ENCODE assay signal across 9 cellular contexts in genomic region chr2:26185304-26185928, GRCh38. TPM values are rescaled to one million over a fixed set of nuclear protein-coding genes. Genes with fewer than 3 reads are reported as not detected.
A peak's percentile ranks its signal among the peaks of the same experiment; 100 is the strongest.
DNase-seq lines count a peak whose midpoint lies in the region; ATAC-seq and TF ChIP-seq lines count a peak whose summit lies in the region.
"Had no signal": no experiment of that assay in that cellular context is flagged by ENCODE, and none has a peak within 500 bp of the region (broad histone marks: within the 10 kb centered on the region; RNA-seq: fewer than 3 reads in every experiment).

No MANE protein-coding gene starts in this region.

- H3K27ac Mint-ChIP-seq in activated B cell treated with CpG ODN at 0.5 μM for 24 hours = no peak overlapping the region

- peak overlapping the region; percentile 74 for H2AFZ ChIP-seq in hepatocyte
- no peak overlapping the region for H2AFZ ChIP-seq in PC-3 (ENCODE audit: low read length)

- H3K4me3 Mint-ChIP-seq in activated B cell treated with CpG ODN at 0.5 μM for 24 hours = peak overlapping the region; percentile 75

- H3K4me1 ChIP-seq in hepatocyte (ENCODE audit: insufficient read depth) (peaks cover 6% of the 10 kb centered on the region), skeletal muscle tissue (ENCODE audit: control insufficient read depth in 3 of 3, insufficient read depth in 3 of 3, low read length in 3 of 3) (peaks cover 2 to 10% (median 7%) of the 10 kb centered on the region in 3 donors), foreskin keratinocyte (no peaks in the 10 kb centered on the region), PC-3 (ENCODE audit: insufficient read depth, low read length) (no peaks in the 10 kb centered on the region)

- peaks cover 6% of the 10 kb centered on the region for H3K36me3 Mint-ChIP-seq in activated B cell treated with CpG ODN at 0.5 μM for 24 hours (ENCODE audit: low read depth)

- H4K20me1 ChIP-seq in hepatocyte (ENCODE audit: insufficient read depth, poor library complexity, severe bottlenecking) (no peaks in the 10 kb centered on the region), PC-3 (ENCODE audit: low read length) (no peaks in the 10 kb centered on the region)

- BruUV-seq in PC-3 (replicated peaks; lab: Mats Ljungman, UMichigan) = no TSS peak

- peaks cover 23% of the 10 kb centered on the region for H3K27me3 ChIP-seq in H7 (ENCODE audit: control insufficient read depth, insufficient read depth, low read length)
- H3K27me3 ChIP-seq in hepatocyte = no peaks in the 10 kb centered on the region
- peaks cover 0 to 5% (median 0%) of the 10 kb centered on the region in 3 donors for H3K27me3 ChIP-seq in skeletal muscle tissue (ENCODE audit: control insufficient read depth in 3 of 3, insufficient read depth in 3 of 3, low read length in 3 of 3)
- H3K27me3 ChIP-seq in foreskin keratinocyte = no peaks in the 10 kb centered on the region
- H3K27me3 ChIP-seq in PC-3 (ENCODE audit: low read length) = no peaks in the 10 kb centered on the region

- H3K9ac ChIP-seq in skeletal muscle tissue (ENCODE audit: low read depth in 1 of 3, low read length in 3 of 3) (peak overlapping the region in 2 of 3 donors; percentile 60 to 81), PC-3 (ENCODE audit: low read length) (no peak overlapping the region)

- ATAC-seq in activated B cell treated with CpG ODN at 0.5 μM for 24 hours (ENCODE audit: low read depth) (no peak), foreskin keratinocyte (no peak), PC-3 (no peak)

- peak overlapping the region; percentile 85 for H3K4me2 ChIP-seq in hepatocyte
- no peak overlapping the region for H3K4me2 ChIP-seq in PC-3 (ENCODE audit: low read length)

- H3K36me3 ChIP-seq in H7 (replicated peaks; ENCODE audit: control insufficient read depth, insufficient read depth, low read length) (peaks cover 2% of the 10 kb centered on the region), hepatocyte (replicated peaks; ENCODE audit: insufficient read depth, low read depth) (no peaks in the 10 kb centered on the region), skeletal muscle tissue (ENCODE audit: control insufficient read depth in 3 of 3, insufficient read depth in 3 of 3, low read length in 3 of 3) (peaks cover 3 to 4% (median 4%) of the 10 kb centered on the region in 3 donors), PC-3 (ENCODE audit: low read depth, low read length) (0 out of 2 replicates have a peak, but pooled peaks cover under 1% of the 10 kb centered on the region)

- DNase-seq in H7 = no peak
- DNase-seq in activated B cell treated with CpG ODN at 0.5 μM for 24 hours = no peak
- DNase-seq in hepatocyte (ENCODE audit: low spot score) = no peak
- DNase-seq in foreskin keratinocyte = no peak
- no peak for DNase-seq in NCI-H526 treated with DMSO at 0.1 percent for 48 hours (lab: John Stamatoyannopoulos, UW)
- no peak for DNase-seq in NCI-H345 treated with DMSO at 0.1 percent for 48 hours (lab: John Stamatoyannopoulos, UW; ENCODE audit: unreplicated experiment)
- DNase-seq in PC-3 = no peak
- DNase-seq: NCI-H2171 treated with DMSO at 0.1 percent for 48 hours had no signal

- intact Hi-C loops in activated B cell treated with CpG ODN at 0.5 μM for 24 hours (cut with micrococcal nuclease) (loop anchor here (2.0 kb wide), 1 partner anchor 59 kb away; the partner anchor contains the start of genes HADHA and HADHB), PC-3 (cut with micrococcal nuclease) (no loop called here)

- peak overlapping the region; percentile 68 for H3K4me3 ChIP-seq in H7 (ENCODE audit: insufficient read depth, low read depth, low read length)
- H3K4me3 ChIP-seq in hepatocyte = peak overlapping the region; percentile 26
- H3K4me3 ChIP-seq in skeletal muscle tissue (ENCODE audit: low read length in 3 of 3) = peak overlapping the region; percentile 64 to 71 (median 65)
- no peak overlapping the region for H3K4me3 ChIP-seq in PC-3 (ENCODE audit: low read length)

- 54% methylated on average over 20 of the region's 20 CpGs for WGBS in hepatocyte (ENCODE audit: low lambda C conversion rate, missing lambda C conversion rate)

- CTCF ChIA-PET in activated B cell treated with CpG ODN at 0.5 μM for 24 hours (lab: Charles Lee) (interaction anchor here (0.6 to 2.0 kb wide), 8 partner anchors 8 to 97 kb away, joined by 3 to 8 read pairs (median 3); partner anchors contain the start of genes HADHA and HADHB), PC-3 (lab: Charles Lee) (interaction anchor here (0.6 kb wide), 1 partner anchor 234 kb away, joined by 3 read pairs; no protein-coding TSS in a partner anchor)

- no peaks in the 10 kb centered on the region for H3K9me3 Mint-ChIP-seq in activated B cell treated with CpG ODN at 0.5 μM for 24 hours

- H3K4me1 Mint-ChIP-seq in activated B cell treated with CpG ODN at 0.5 μM for 24 hours = peaks cover 8% of the 10 kb centered on the region

- H3K79me2 ChIP-seq in hepatocyte (no peaks in the 10 kb centered on the region), PC-3 (ENCODE audit: low read length) (no peaks in the 10 kb centered on the region)

- H3K9me3 ChIP-seq in hepatocyte (ENCODE audit: low read depth) = no peaks in the 10 kb centered on the region
- no peaks in the 10 kb centered on the region for H3K9me3 ChIP-seq in skeletal muscle tissue (ENCODE audit: control insufficient read depth in 3 of 3, low read length in 3 of 3)
- H3K9me3 ChIP-seq in PC-3 (ENCODE audit: low read length) = no peaks in the 10 kb centered on the region

- H3F3A ChIP-seq in PC-3 (ENCODE audit: low read length, unreplicated experiment) = no peaks in the 10 kb centered on the region

- peaks cover 8% of the 10 kb centered on the region for H3K27me3 Mint-ChIP-seq in activated B cell treated with CpG ODN at 0.5 μM for 24 hours

- H3K27ac ChIP-seq in hepatocyte (no peak overlapping the region), skeletal muscle tissue (ENCODE audit: low read depth, low read length) (no peak overlapping the region), foreskin keratinocyte (no peak overlapping the region), PC-3 (ENCODE audit: low read length) (no peak overlapping the region)

- no peaks in the 10 kb centered on the region for H3K9me2 ChIP-seq in hepatocyte (replicated peaks; ENCODE audit: insufficient read depth)
- H3K9me2 ChIP-seq in PC-3 (replicated peaks; ENCODE audit: low read length) = no peaks in the 10 kb centered on the region

- TF ChIP-seq CTCF in activated B cell treated with CpG ODN at 0.5 μM for 24 hours (IDR thresholded peaks at IDR 0.05) = no peak
- no peak for TF ChIP-seq CTCF in hepatocyte (IDR thresholded peaks at IDR 0.05; ENCODE audit: poor library complexity)
- no peak for TF ChIP-seq CTCF in foreskin keratinocyte (conservative IDR thresholded peaks at IDR 0.05)
- TF ChIP-seq CTCF in PC-3 (conservative IDR thresholded peaks at IDR 0.05; ENCODE audit: low read depth, low read length) = no peak

- POLR2A ChIA-PET in activated B cell treated with CpG ODN at 0.5 μM for 24 hours (lab: Charles Lee) = interaction anchor here (1.0 to 2.8 kb wide), 7 partner anchors 11 to 307 kb away, joined by 3 to 11 read pairs (median 5); partner anchors contain the start of genes ADGRF3, ASXL2, HADHA and RAB10
- POLR2A ChIA-PET in PC-3 (lab: Charles Lee; ENCODE audit: unreplicated experiment) = no interaction called here

RNA-seq across cellular contexts. Expression of gene GAREM2, which starts 12.5 kb away (rescaled TPM):
- 7.2 and 9.5 TPM in 2 replicates for total RNA-seq in H7 (2014; rRNA removed; shearing (Covaris generic))
- 2.2 and 3.1 TPM in 2 replicates for total RNA-seq in activated B cell treated with CpG ODN at 0.5 μM for 24 hours
- 4.7 TPM in 2 replicates for total RNA-seq in hepatocyte
- 5.1 and 9.1 TPM in 2 replicates for polyA plus RNA-seq in hepatocyte
- 1.0 TPM for total RNA-seq in skeletal muscle tissue
- 0.21 and 0.27 TPM in 2 replicates for total RNA-seq in foreskin keratinocyte
- 0.11 and 0.25 TPM in 2 replicates for polyA plus RNA-seq in foreskin keratinocyte
- 1.4 and 1.8 TPM in 2 replicates for total RNA-seq in PC-3 (2014; rRNA removed)

RNA-seq across cellular contexts. Expression of gene HADHA, which starts 59.0 kb away (rescaled TPM):
- total RNA-seq in H7 (2014; rRNA removed; shearing (Covaris generic)) = 111 and 137 TPM in 2 replicates
- total RNA-seq in activated B cell treated with CpG ODN at 0.5 μM for 24 hours = 127 and 128 TPM in 2 replicates
- total RNA-seq in hepatocyte = 149 and 155 TPM in 2 replicates
- 122 and 125 TPM in 2 replicates for polyA plus RNA-seq in hepatocyte
- 174 TPM for total RNA-seq in skeletal muscle tissue
- total RNA-seq in foreskin keratinocyte = 130 and 143 TPM in 2 replicates
- 108 and 126 TPM in 2 replicates for polyA plus RNA-seq in foreskin keratinocyte
- total RNA-seq in PC-3 (2014; rRNA removed) = 128 and 131 TPM in 2 replicates

RNA-seq across cellular contexts. Expression of gene HADHB, which starts 59.3 kb away (rescaled TPM):
- 78.7 and 88.7 TPM in 2 replicates for total RNA-seq in H7 (2014; rRNA removed; shearing (Covaris generic))
- total RNA-seq in activated B cell treated with CpG ODN at 0.5 μM for 24 hours (62.4 and 65.6 TPM in 2 replicates), hepatocyte (131 and 137 TPM in 2 replicates), skeletal muscle tissue (118 TPM), foreskin keratinocyte (68.9 and 74.9 TPM in 2 replicates), PC-3 (2014; rRNA removed) (58.3 and 72.3 TPM in 2 replicates)
- polyA plus RNA-seq in hepatocyte (108 and 133 TPM in 2 replicates), foreskin keratinocyte (56.1 and 63.2 TPM in 2 replicates)
